In the genomic region with DNA sequence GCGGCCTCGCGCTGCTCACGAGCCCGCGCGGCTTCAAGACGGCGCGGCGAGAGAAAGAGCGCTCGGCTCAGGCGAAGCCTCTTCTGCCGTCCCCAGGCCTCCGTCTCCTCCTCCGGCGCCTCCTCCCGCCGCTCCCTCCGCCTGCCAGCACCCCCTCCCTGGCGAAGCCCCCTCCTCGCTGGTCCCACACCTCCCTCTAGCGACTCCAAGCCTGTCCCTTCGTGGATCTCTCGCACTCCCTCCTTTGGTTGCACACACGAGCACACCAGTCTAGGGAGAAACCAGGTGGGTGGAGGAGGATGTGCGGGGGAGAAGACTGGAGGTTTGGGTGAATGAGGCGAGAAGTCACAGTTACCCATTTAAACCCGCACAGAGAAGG, we compare ENCODE assay signal across 8 cellular contexts. TPM values are rescaled to one million over a fixed set of nuclear protein-coding genes. Genes with fewer than 3 reads are reported as not detected.
DNase-seq lines count a peak whose midpoint lies in the region; FAIRE-seq and TF ChIP-seq lines count a peak whose summit lies in the region.

A gene (minus strand): TSS at position 57 of the 379 bp plus-strand sequence. CDS start 670 bp downstream, outside the sequence.

- H3K9me3 ChIP-seq in suprapubic skin: no peaks in the 10 kb centered on the region

- TF ChIP-seq POLR2A in H54 (IDR thresholded peaks at IDR 0.05; ENCODE audit: low read depth, low read length) (peak; percentile 49), suprapubic skin (IDR thresholded peaks at IDR 0.05) (peak in 1 of 2 donors; percentile 3)

- no peaks in the 10 kb centered on the region for H3K27me3 Mint-ChIP-seq in activated naive CD4-positive, alpha-beta T cell treated with anti-CD3 and anti-CD28 coated beads, Interleukin-2, amount 50 U/mL, for 24 hours

- TF ChIP-seq EP300 in suprapubic skin (IDR thresholded peaks at IDR 0.05): no peak

- H3K4me3 Mint-ChIP-seq in activated naive CD4-positive, alpha-beta T cell treated with anti-CD3 and anti-CD28 coated beads, Interleukin-2, amount 50 U/mL, for 24 hours: peak within 1 kb of the TSS; percentile 94

- peaks cover 36% of the 10 kb centered on the region for H3K4me1 Mint-ChIP-seq in activated naive CD4-positive, alpha-beta T cell treated with anti-CD3 and anti-CD28 coated beads, Interleukin-2, amount 50 U/mL, for 24 hours

- FAIRE-seq in H54 (lab: Jason Lieb, UNC): no peak

- peak; percentile 80 for DNase-seq in ELR (ENCODE audit: low read depth)
- DNase-seq in H54 (ENCODE audit: insufficient read length, low spot score): peak; percentile 28
- DNase-seq in LoVo (ENCODE audit: low spot score): peak; percentile 73
- DNase-seq in SIG-M5 treated with dmso at 0.1 percent for 504 hours (lab: John Stamatoyannopoulos, UW; ENCODE audit: unreplicated experiment): peak; percentile 82
- peak; percentile 94 for DNase-seq in globus pallidus (ENCODE audit: low spot score)
- peak; percentile 41 to 95 (median 87) for DNase-seq in nucleus accumbens (lab: John Stamatoyannopoulos, UW)
- peak; percentile 87 to 88 for DNase-seq in suprapubic skin (ENCODE audit: low spot score in 2 of 2)

- H3K27me3 ChIP-seq in suprapubic skin: no peaks in the 10 kb centered on the region

- H3K9me3 Mint-ChIP-seq in activated naive CD4-positive, alpha-beta T cell treated with anti-CD3 and anti-CD28 coated beads, Interleukin-2, amount 50 U/mL, for 24 hours: no peaks in the 10 kb centered on the region

- peak within 1 kb of the TSS; percentile 98 for H3K27ac Mint-ChIP-seq in activated naive CD4-positive, alpha-beta T cell treated with anti-CD3 and anti-CD28 coated beads, Interleukin-2, amount 50 U/mL, for 24 hours

- H3K4me1 ChIP-seq in suprapubic skin: peaks cover 18% of the 10 kb centered on the region

- peak within 1 kb of the TSS; percentile 99 for H3K27ac ChIP-seq in suprapubic skin

- H3K36me3 Mint-ChIP-seq in activated naive CD4-positive, alpha-beta T cell treated with anti-CD3 and anti-CD28 coated beads, Interleukin-2, amount 50 U/mL, for 24 hours: peaks cover 25% of the 10 kb centered on the region

- no peaks in the 10 kb centered on the region for H3K36me3 ChIP-seq in suprapubic skin

- WGBS in suprapubic skin: 0% methylated on average over 7 of the region's 30 CpGs

- TF ChIP-seq CTCF in suprapubic skin (IDR thresholded peaks at IDR 0.05): peak in 1 of 2 donors; percentile 30

- H3K4me3 ChIP-seq in suprapubic skin: peak within 1 kb of the TSS; percentile 81

RNA-seq across cellular contexts. Expression of the gene that starts here (rescaled TPM):
- 10 to 100 TPM; 21.5 to 38.2 (median 30.5) TPM for total RNA-seq in suprapubic skin

Comparison
In these comparisons a context has a peak if more than half of its experiments do, and no peak if none do; other contexts are left out.
1. Peak in every context shown above with its lines: DNase-seq, H3K4me3 ChIP-seq and H3K27ac ChIP-seq.
2. DNase-seq: peak in every context shown above with its lines; median percentile 94 in globus pallidus; 88 in suprapubic skin; 87 in nucleus accumbens; 82 in SIG-M5 treated with dmso at 0.1 percent for 504 hours; 80 in ELR; 73 in LoVo; 28 in H54.